In genomic region chr19:45876411-45877197, GRCh38 we compare ENCODE assay signal across 9 cellular contexts. TPM values are rescaled to one million over a fixed set of nuclear protein-coding genes. Genes with fewer than 3 reads are reported as not detected.
A peak's percentile ranks its signal among the peaks of the same experiment; 100 is the strongest.
DNase-seq lines count a peak whose midpoint lies in the region; ATAC-seq, FAIRE-seq and TF ChIP-seq lines count a peak whose summit lies in the region.
"Had no signal": no experiment of that assay in that cellular context is flagged by ENCODE, and none has a peak within 500 bp of the region (broad histone marks: within the 10 kb centered on the region; RNA-seq: fewer than 3 reads in every experiment).

No MANE protein-coding gene starts in this region.

- peaks cover 17% of the 10 kb centered on the region for H3K27me3 ChIP-seq in left ventricle myocardium inferior (ENCODE audit: low read depth)
- no peaks in the 10 kb centered on the region for H3K27me3 ChIP-seq in PC-3 (ENCODE audit: low read length)

- H3K4me1 Mint-ChIP-seq in activated CD8-positive, alpha-beta T cell treated with anti-CD3 and anti-CD28 coated beads, Interleukin-2, amount 10 ng/mL, durations not matched to agents 7 days and 5 days (ENCODE audit: low read depth): peaks cover 18% of the 10 kb centered on the region
- no peaks in the 10 kb centered on the region for H3K4me1 Mint-ChIP-seq in HFFc6 (ENCODE audit: low read depth)

- BruUV-seq in PC-3 (replicated peaks; lab: Mats Ljungman, UMichigan): no TSS peak

- H3K36me3 Mint-ChIP-seq in activated CD8-positive, alpha-beta T cell treated with anti-CD3 and anti-CD28 coated beads, Interleukin-2, amount 10 ng/mL, durations not matched to agents 7 days and 5 days (ENCODE audit: low read depth): no peaks in the 10 kb centered on the region
- no peaks in the 10 kb centered on the region for H3K36me3 Mint-ChIP-seq in HFFc6 (ENCODE audit: low read depth)

- TF ChIP-seq CTCF in left ventricle myocardium inferior (IDR thresholded peaks at IDR 0.05; ENCODE audit: borderline replicate concordance): no peak
- TF ChIP-seq CTCF in HFFc6 (IDR thresholded peaks at IDR 0.05): no peak
- no peak for TF ChIP-seq CTCF in PC-3 (conservative IDR thresholded peaks at IDR 0.05; ENCODE audit: low read depth, low read length)
- TF ChIP-seq CTCF in D721Med (IDR thresholded peaks at IDR 0.05; ENCODE audit: insufficient read depth, missing control alignments): no peak

- H3K79me2 ChIP-seq in PC-3 (ENCODE audit: low read length): no peaks in the 10 kb centered on the region

- intact Hi-C loops in left ventricle myocardium inferior (cut with micrococcal nuclease): no loop called here
- intact Hi-C loops in sciatic nerve (cut with DNase I): no loop called here
- intact Hi-C loops in PC-3 (cut with micrococcal nuclease): no loop called here

- H3K36me3 ChIP-seq in left ventricle myocardium inferior (no peaks in the 10 kb centered on the region), PC-3 (ENCODE audit: low read depth, low read length) (no peaks in the 10 kb centered on the region)

- H3K4me1 ChIP-seq in left ventricle myocardium inferior: peaks cover 14% of the 10 kb centered on the region
- H3K4me1 ChIP-seq in PC-3 (ENCODE audit: insufficient read depth, low read length): peaks cover 5% of the 10 kb centered on the region; the same call in 1 of the 2 replicates

- peak; percentile 34 for ATAC-seq in activated CD8-positive, alpha-beta T cell treated with anti-CD3 and anti-CD28 coated beads, Interleukin-2, amount 10 ng/mL, durations not matched to agents 7 days and 5 days
- ATAC-seq in sciatic nerve (peak; percentile 66), PC-3 (no peak)

- no peaks in the 10 kb centered on the region for H3K9me2 ChIP-seq in PC-3 (replicated peaks; ENCODE audit: low read length)

- H3K27ac ChIP-seq in left ventricle myocardium inferior (replicated peaks): peak overlapping the region; percentile 70
- H3K27ac ChIP-seq in PC-3 (ENCODE audit: low read length): no peak overlapping the region

- no peak overlapping the region for H3K4me2 ChIP-seq in PC-3 (ENCODE audit: low read length)

- no peaks in the 10 kb centered on the region for H3K9me3 Mint-ChIP-seq in activated CD8-positive, alpha-beta T cell treated with anti-CD3 and anti-CD28 coated beads, Interleukin-2, amount 10 ng/mL, durations not matched to agents 7 days and 5 days (ENCODE audit: insufficient read depth)
- no peaks in the 10 kb centered on the region for H3K9me3 Mint-ChIP-seq in HFFc6

- H3F3A ChIP-seq in PC-3 (ENCODE audit: low read length, unreplicated experiment): no peaks in the 10 kb centered on the region

- H3K9me3 ChIP-seq in left ventricle myocardium inferior (replicated peaks) (no peaks in the 10 kb centered on the region), PC-3 (ENCODE audit: low read length) (no peaks in the 10 kb centered on the region)

- CTCF ChIA-PET in activated CD8-positive, alpha-beta T cell treated with anti-CD3 and anti-CD28 coated beads, Interleukin-2, amount 10 ng/mL, durations not matched to agents 7 days and 5 days (lab: Charles Lee): no interaction called here
- CTCF ChIA-PET in PC-3 (lab: Charles Lee): no interaction called here

- H3K9ac ChIP-seq in PC-3 (ENCODE audit: low read length): no peak overlapping the region

- H3K4me3 ChIP-seq in left ventricle myocardium inferior (peak overlapping the region; percentile 48), PC-3 (ENCODE audit: low read length) (no peak overlapping the region)

- no peaks in the 10 kb centered on the region for H4K20me1 ChIP-seq in PC-3 (ENCODE audit: low read length)

- peaks cover 34% of the 10 kb centered on the region for H3K27me3 Mint-ChIP-seq in activated CD8-positive, alpha-beta T cell treated with anti-CD3 and anti-CD28 coated beads, Interleukin-2, amount 10 ng/mL, durations not matched to agents 7 days and 5 days (ENCODE audit: low read depth)
- H3K27me3 Mint-ChIP-seq in HFFc6 (ENCODE audit: insufficient read depth): peaks cover 27% of the 10 kb centered on the region

- no peak overlapping the region for H3K27ac Mint-ChIP-seq in activated CD8-positive, alpha-beta T cell treated with anti-CD3 and anti-CD28 coated beads, Interleukin-2, amount 10 ng/mL, durations not matched to agents 7 days and 5 days
- H3K27ac Mint-ChIP-seq in HFFc6: no peak overlapping the region

- H3K4me3 Mint-ChIP-seq in activated CD8-positive, alpha-beta T cell treated with anti-CD3 and anti-CD28 coated beads, Interleukin-2, amount 10 ng/mL, durations not matched to agents 7 days and 5 days: no peak overlapping the region
- H3K4me3 Mint-ChIP-seq in HFFc6: no peak overlapping the region

- no peak overlapping the region for H2AFZ ChIP-seq in PC-3 (ENCODE audit: low read length)

- no peak for FAIRE-seq in D721Med (lab: Jason Lieb, UNC)

- DNase-seq in GM03348 (ENCODE audit: low spot score) (peak; percentile 38), left ventricle myocardium inferior (peak; percentile 41), sciatic nerve (ENCODE audit: low spot score) (no peak), HFFc6 (no peak), PC-3 (no peak), D721Med (ENCODE audit: insufficient read length, low spot score) (no peak), COR-L47 (lab: John Stamatoyannopoulos, UW) (no peak)
- no peak for DNase-seq in activated CD8-positive, alpha-beta T cell treated with anti-CD3 and anti-CD28 coated beads, Interleukin-2, amount 10 ng/mL, durations not matched to agents 7 days and 5 days

- POLR2A ChIA-PET in activated CD8-positive, alpha-beta T cell treated with anti-CD3 and anti-CD28 coated beads, Interleukin-2, amount 10 ng/mL, durations not matched to agents 7 days and 5 days (lab: Charles Lee): no interaction called here
- POLR2A ChIA-PET in PC-3 (lab: Charles Lee; ENCODE audit: unreplicated experiment): no interaction called here

RNA-seq across cellular contexts. Expression of gene IRF2BP1, which starts 9.3 kb away (rescaled TPM):
- total RNA-seq in activated CD8-positive, alpha-beta T cell treated with anti-CD3 and anti-CD28 coated beads, Interleukin-2, amount 10 ng/mL, durations not matched to agents 7 days and 5 days: 10 to 100 TPM; 18.0 to 19.1 TPM
- total RNA-seq in left ventricle myocardium inferior (18.5 TPM), sciatic nerve (21.0 TPM), PC-3 (2014; rRNA removed) (31.5 and 38.6 TPM in 2 replicates)
- 10 to 100 TPM; 19.3 to 25.0 (median 21.8) TPM for total RNA-seq in HFFc6 (2021; fragmentation: NEBNext Ultra II Directional; extraction: Animal tissue kit (Norgen Biotek cat#: 25700))

RNA-seq across cellular contexts. Expression of gene FOXA3, which starts 12.5 kb away (rescaled TPM):
- total RNA-seq in activated CD8-positive, alpha-beta T cell treated with anti-CD3 and anti-CD28 coated beads, Interleukin-2, amount 10 ng/mL, durations not matched to agents 7 days and 5 days: not detected
- not detected for total RNA-seq in left ventricle myocardium inferior
- not detected for total RNA-seq in sciatic nerve
- total RNA-seq in HFFc6 (2021; fragmentation: NEBNext Ultra II Directional; extraction: Animal tissue kit (Norgen Biotek cat#: 25700)): not detected
- total RNA-seq in PC-3 (2014; rRNA removed): 0.33 and 0.40 TPM in 2 replicates

RNA-seq across cellular contexts. Expression of gene SYMPK, which starts 13.7 kb away (rescaled TPM):
- 10 to 100 TPM; 97.3 to 98.3 TPM for total RNA-seq in activated CD8-positive, alpha-beta T cell treated with anti-CD3 and anti-CD28 coated beads, Interleukin-2, amount 10 ng/mL, durations not matched to agents 7 days and 5 days
- 35.9 TPM for total RNA-seq in left ventricle myocardium inferior
- 60.9 TPM for total RNA-seq in sciatic nerve
- total RNA-seq in HFFc6 (2021; fragmentation: NEBNext Ultra II Directional; extraction: Animal tissue kit (Norgen Biotek cat#: 25700)): 10 to 100 TPM; 59.6 to 74.8 (median 66.0) TPM
- 36.6 and 67.3 TPM in 2 replicates for total RNA-seq in PC-3 (2014; rRNA removed)

RNA-seq across cellular contexts. Expression of gene MYPOP, which starts 25.8 kb away (rescaled TPM):
- total RNA-seq in activated CD8-positive, alpha-beta T cell treated with anti-CD3 and anti-CD28 coated beads, Interleukin-2, amount 10 ng/mL, durations not matched to agents 7 days and 5 days: 10 to 100 TPM; 10.4 to 11.3 TPM
- total RNA-seq in left ventricle myocardium inferior (16.2 TPM), sciatic nerve (8.6 TPM), PC-3 (2014; rRNA removed) (5.4 and 12.0 TPM in 2 replicates)
- total RNA-seq in HFFc6 (2021; fragmentation: NEBNext Ultra II Directional; extraction: Animal tissue kit (Norgen Biotek cat#: 25700)): 10 to 100 TPM; 10.2 to 11.2 (median 10.5) TPM

RNA-seq across cellular contexts. Expression of gene NANOS2, which starts 38.0 kb away (rescaled TPM):
- total RNA-seq in activated CD8-positive, alpha-beta T cell treated with anti-CD3 and anti-CD28 coated beads, Interleukin-2, amount 10 ng/mL, durations not matched to agents 7 days and 5 days: not detected
- total RNA-seq in left ventricle myocardium inferior: not detected
- total RNA-seq in sciatic nerve: not detected
- total RNA-seq in HFFc6 (2021; fragmentation: NEBNext Ultra II Directional; extraction: Animal tissue kit (Norgen Biotek cat#: 25700)): not detected
- total RNA-seq in PC-3 (2014; rRNA removed): not detected in 2 replicates
- total RNA-seq: kidney epithelial cell had no signal

Comparison
In these comparisons a context has a peak if more than half of its experiments do, and no peak if none do; other contexts are left out.
1. DNase-seq: peak in GM03348 (single experiment) and left ventricle myocardium inferior (single experiment); none in activated CD8-positive, alpha-beta T cell treated with anti-CD3 and anti-CD28 coated beads, Interleukin-2, amount 10 ng/mL, durations not matched to agents 7 days and 5 days (single experiment), sciatic nerve (single experiment), HFFc6 (single experiment), PC-3 (single experiment), D721Med (single experiment) and COR-L47 (single experiment).